Comparison of ENCODE assay signal across 8 cellular contexts in genomic region chr3:49017229-49017615, GRCh38. TPM values are rescaled to one million over a fixed set of nuclear protein-coding genes. Genes with fewer than 3 reads are reported as not detected.
DNase-seq lines count a peak whose midpoint lies in the region; ATAC-seq and TF ChIP-seq lines count a peak whose summit lies in the region.

No MANE protein-coding gene starts in this region.

- peaks cover 4% of the 10 kb centered on the region for H3K36me3 Mint-ChIP-seq in T-helper 17 cell (ENCODE audit: low read depth)

- H3K27me3 ChIP-seq in skeletal muscle tissue (ENCODE audit: control insufficient read depth in 3 of 3, insufficient read depth in 3 of 3, low read length in 3 of 3) (no peaks in the 10 kb centered on the region), SJCRH30 (no peaks in the 10 kb centered on the region)

- H3K4me3 Mint-ChIP-seq in T-helper 17 cell, result peak overlapping the region; percentile 90

- H3K4me1 ChIP-seq in skeletal muscle tissue (ENCODE audit: control insufficient read depth in 3 of 3, insufficient read depth in 3 of 3, low read length in 3 of 3) (peaks cover 44 to 59% (median 53%) of the 10 kb centered on the region in 3 donors), SJCRH30 (peaks cover 3% of the 10 kb centered on the region; the same call in 1 of the 2 replicates)

- peak overlapping the region; percentile 68 to 86 (median 81) for H3K9ac ChIP-seq in skeletal muscle tissue (ENCODE audit: low read depth in 1 of 3, low read length in 3 of 3)

- H3K27ac ChIP-seq in skeletal muscle tissue (ENCODE audit: low read depth, low read length) (no peak overlapping the region), SJCRH30 (no peak overlapping the region)

- H3K36me3 ChIP-seq in skeletal muscle tissue (ENCODE audit: control insufficient read depth in 3 of 3, insufficient read depth in 3 of 3, low read length in 3 of 3) (peaks cover 34 to 37% (median 37%) of the 10 kb centered on the region in 3 donors), SJCRH30 (peaks cover 23% of the 10 kb centered on the region)

- H3K4me3 ChIP-seq in fibroblast of the aortic adventitia (ENCODE audit: low read depth, low read length), result peak overlapping the region; percentile 80
- peak overlapping the region; percentile 81 to 89 (median 87) for H3K4me3 ChIP-seq in skeletal muscle tissue (ENCODE audit: low read length in 3 of 3)
- H3K4me3 ChIP-seq in SJCRH30, result no peak overlapping the region; the same call in 1 of the 2 replicates

- H3K4me1 Mint-ChIP-seq in T-helper 17 cell, result peaks cover 20% of the 10 kb centered on the region

- H3K9me3 ChIP-seq in T-helper 17 cell (ENCODE audit: control insufficient read depth, low read length, poor library complexity, severe bottlenecking), result no peaks in the 10 kb centered on the region
- H3K9me3 ChIP-seq in skeletal muscle tissue (ENCODE audit: control insufficient read depth in 3 of 3, low read length in 3 of 3), result no peaks in the 10 kb centered on the region
- H3K9me3 ChIP-seq in SJCRH30 (replicated peaks), result no peaks in the 10 kb centered on the region

- no peak for ATAC-seq in T-helper 17 cell

- no peaks in the 10 kb centered on the region for H3K27me3 Mint-ChIP-seq in T-helper 17 cell

- TF ChIP-seq CTCF in fibroblast of the aortic adventitia (IDR thresholded peaks at IDR 0.05; ENCODE audit: insufficient read depth, low read length), result no peak

- H3K27ac Mint-ChIP-seq in T-helper 17 cell, result peak overlapping the region; percentile 93

- DNase-seq in DMS79 treated with DMSO at 0.1 percent for 48 hours (lab: John Stamatoyannopoulos, UW) (peak; percentile 4), DMS79 (lab: John Stamatoyannopoulos, UW) (no peak), T-helper 17 cell (no peak), fibroblast of the aortic adventitia (ENCODE audit: low read depth) (no peak), NCI-H1105 treated with DMSO at 0.1 percent for 48 hours (lab: John Stamatoyannopoulos, UW) (no peak), SJCRH30 (no peak), NOMO-1 treated with dmso at 0.1 percent for 144 hours (lab: John Stamatoyannopoulos, UW; ENCODE audit: unreplicated experiment) (no peak)

RNA-seq across cellular contexts. Expression of gene DALRD3, which starts 1.2 kb away (rescaled TPM):
- total RNA-seq in T-helper 17 cell, result 10 to 100 TPM; 21.2 to 27.4 TPM
- 32.6 and 46.4 TPM in 2 replicates for total RNA-seq in fibroblast of the aortic adventitia (ENCODE audit: low replicate concordance)
- 27.7 TPM for total RNA-seq in skeletal muscle tissue
- total RNA-seq in SJCRH30 (2014; rRNA removed; shearing (Covaris generic)), result 6.9 and 7.6 TPM in 2 replicates

RNA-seq across cellular contexts. Expression of gene NDUFAF3, which starts 4.7 kb away (rescaled TPM):
- 10 to 100 TPM; 61.3 to 62.9 TPM for total RNA-seq in T-helper 17 cell
- 22.1 and 41.0 TPM in 2 replicates for total RNA-seq in fibroblast of the aortic adventitia (ENCODE audit: low replicate concordance)
- 39.1 TPM for total RNA-seq in skeletal muscle tissue
- total RNA-seq in SJCRH30 (2014; rRNA removed; shearing (Covaris generic)), result 58.9 and 66.0 TPM in 2 replicates

RNA-seq across cellular contexts. Expression of gene WDR6, which starts 10.0 kb away (rescaled TPM):
- total RNA-seq in T-helper 17 cell (100 to 1,000 TPM; 181 to 202 TPM), fibroblast of the aortic adventitia (ENCODE audit: low replicate concordance) (65.4 and 99.8 TPM in 2 replicates), skeletal muscle tissue (54.3 TPM)
- 69.9 and 81.9 TPM in 2 replicates for total RNA-seq in SJCRH30 (2014; rRNA removed; shearing (Covaris generic))

RNA-seq across cellular contexts. Expression of gene IMPDH2, which starts 12.0 kb away (rescaled TPM):
- total RNA-seq in T-helper 17 cell (100 to 1,000 TPM in 1 of 2 donors, 10 to 100 TPM in 1; 96.8 to 108 TPM), fibroblast of the aortic adventitia (ENCODE audit: low replicate concordance) (313 and 402 TPM in 2 replicates), skeletal muscle tissue (523 TPM)
- 244 and 273 TPM in 2 replicates for total RNA-seq in SJCRH30 (2014; rRNA removed; shearing (Covaris generic))

RNA-seq across cellular contexts. Expression of gene P4HTM, which starts 27.2 kb away (rescaled TPM):
- total RNA-seq in T-helper 17 cell (10 to 100 TPM; 37.8 to 43.2 TPM), fibroblast of the aortic adventitia (ENCODE audit: low replicate concordance) (22.2 and 49.1 TPM in 2 replicates), skeletal muscle tissue (17.2 TPM)
- total RNA-seq in SJCRH30 (2014; rRNA removed; shearing (Covaris generic)), result 0.35 and 0.36 TPM in 2 replicates
